Comparison of ENCODE assay signal across 26 cellular contexts in the genomic region with DNA sequence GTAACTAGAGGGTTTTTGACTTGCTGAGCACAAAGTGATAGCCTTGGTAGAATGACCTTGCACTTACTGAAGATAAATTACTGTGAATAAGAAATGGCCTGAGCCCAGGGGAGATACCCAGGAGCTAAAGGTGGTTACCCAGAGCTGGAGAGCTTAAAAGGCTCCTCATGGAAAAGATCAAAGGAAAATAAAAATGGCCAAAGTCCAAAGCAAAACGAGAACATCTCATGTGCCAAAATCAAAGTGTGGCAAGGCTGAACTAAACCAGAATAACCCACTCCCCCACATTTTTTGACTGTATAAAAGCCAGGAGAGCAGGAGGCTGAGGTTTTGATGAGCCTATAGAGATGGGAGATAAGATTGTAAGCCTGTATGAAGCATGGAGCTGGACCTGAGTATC. TPM values are rescaled to one million over a fixed set of nuclear protein-coding genes. Genes with fewer than 3 reads are reported as not detected.
"Had no signal": no experiment of that assay in that cellular context is flagged by ENCODE, and none has a peak within 500 bp of the region (broad histone marks: within the 10 kb centered on the region; RNA-seq: fewer than 3 reads in every experiment).

No MANE protein-coding gene starts in this region.

- H3K27ac ChIP-seq: ascending aorta, cardiac muscle cell, SJCRH30, SK-N-MC, WERI-Rb-1 had no signal

- H3K27me3 Mint-ChIP-seq: activated CD4-positive, alpha-beta memory T cell treated with anti-CD3 and anti-CD28 coated beads, Interleukin-2, amount 10 ng/mL, durations not matched to agents 7 days and 5 days; central memory CD8-positive, alpha-beta T cell; T-cell had no signal

- H3K4me1 Mint-ChIP-seq: activated CD4-positive, alpha-beta memory T cell treated with anti-CD3 and anti-CD28 coated beads, Interleukin-2, amount 10 ng/mL, durations not matched to agents 7 days and 5 days; central memory CD8-positive, alpha-beta T cell; T-cell had no signal

- H3K4me1 ChIP-seq: ascending aorta, SJCRH30 had no signal

- H3K9me3 Mint-ChIP-seq: activated CD4-positive, alpha-beta memory T cell treated with anti-CD3 and anti-CD28 coated beads, Interleukin-2, amount 10 ng/mL, durations not matched to agents 7 days and 5 days; activated naive CD4-positive, alpha-beta T cell treated with anti-CD3 and anti-CD28 coated beads for 36 hours; activated naive CD4-positive, alpha-beta T cell treated with anti-CD3 and anti-CD28 coated beads, Interleukin-2, amount 50 U/mL, for 72 hours; activated T-cell treated with anti-CD3 and anti-CD28 coated beads, Interleukin-2, amount 50 U/mL, for 4 hours; activated T-helper 1 cell treated with anti-CD3 and anti-CD28 coated beads, Interleukin-12 subunit alpha, Interleukin-12 subunit beta, Interleukin-2, Interleukin-4 antibody, amounts not matched to agents 30 ng/mL and 10 ng/mL and 1 ng/mL, durations not matched to agents 14 hours and 24 hours and 36 hours; central memory CD8-positive, alpha-beta T cell; T-cell had no signal

- H3K36me3 Mint-ChIP-seq: activated naive CD4-positive, alpha-beta T cell treated with anti-CD3 and anti-CD28 coated beads, Interleukin-2, amount 50 U/mL, for 72 hours had no signal

- H3K9me3 ChIP-seq: ascending aorta, SJCRH30 had no signal

- H3K27ac Mint-ChIP-seq: activated CD4-positive, alpha-beta memory T cell treated with anti-CD3 and anti-CD28 coated beads, Interleukin-2, amount 10 ng/mL, durations not matched to agents 7 days and 5 days; activated naive CD4-positive, alpha-beta T cell treated with anti-CD3 and anti-CD28 coated beads for 36 hours; activated T-helper 1 cell treated with anti-CD3 and anti-CD28 coated beads, Interleukin-12 subunit alpha, Interleukin-12 subunit beta, Interleukin-2, Interleukin-4 antibody, amounts not matched to agents 30 ng/mL and 10 ng/mL and 1 ng/mL, durations not matched to agents 14 hours and 24 hours and 36 hours; T-cell had no signal

- DNase-seq: activated CD4-positive, alpha-beta memory T cell treated with anti-CD3 and anti-CD28 coated beads, Interleukin-2, amount 10 ng/mL, durations not matched to agents 7 days and 5 days; activated CD4-positive, alpha-beta T cell treated with anti-CD3 and anti-CD28 coated beads for 1 hour; activated CD4-positive, alpha-beta T cell treated with anti-CD3 and anti-CD28 coated beads for 48 hours; activated CD4-positive, CD25-positive, alpha-beta regulatory T cell; activated gamma-delta T cell treated with Interleukin-2 at 50 U/mL for 16 hours; activated naive CD4-positive, alpha-beta T cell treated with anti-CD3 and anti-CD28 coated beads for 36 hours; activated T-cell treated with anti-CD3 and anti-CD28 coated beads, Interleukin-2, amount 50 U/mL, for 4 hours; amygdala; NCI-H1092 treated with DMSO at 0.1 percent for 48 hours; NCI-H146; NCI-H187; NCI-H2081; NCI-H2227 treated with DMSO at 0.1 percent for 48 hours; NCI-H446; SHP77; SJCRH30; T-cell; T-helper 9 cell; WERI-Rb-1 had no signal

- ATAC-seq: activated T-cell treated with anti-CD3 and anti-CD28 coated beads, Interleukin-2, amount 50 U/mL, for 4 hours; Panc1; T-cell had no signal

- H3K27me3 ChIP-seq: ascending aorta, cardiac muscle cell, SJCRH30 had no signal

- H3K4me3 Mint-ChIP-seq: activated CD4-positive, alpha-beta memory T cell treated with anti-CD3 and anti-CD28 coated beads, Interleukin-2, amount 10 ng/mL, durations not matched to agents 7 days and 5 days; activated naive CD4-positive, alpha-beta T cell treated with anti-CD3 and anti-CD28 coated beads for 36 hours; activated T-cell treated with anti-CD3 and anti-CD28 coated beads, Interleukin-2, amount 50 U/mL, for 4 hours; activated T-helper 1 cell treated with anti-CD3 and anti-CD28 coated beads, Interleukin-12 subunit alpha, Interleukin-12 subunit beta, Interleukin-2, Interleukin-4 antibody, amounts not matched to agents 30 ng/mL and 10 ng/mL and 1 ng/mL, durations not matched to agents 14 hours and 24 hours and 36 hours; central memory CD8-positive, alpha-beta T cell; T-cell had no signal

RNA-seq across cellular contexts. Expression of gene IDNK, which starts 14.4 kb away (rescaled TPM):
- total RNA-seq: ascending aorta had no signal
